ENCODE assay signal across 9 cellular contexts in genomic region chr2:106107509-106108131, GRCh38.
DNase-seq lines count a peak whose midpoint lies in the region; ATAC-seq and TF ChIP-seq lines count a peak whose summit lies in the region.
"Had no signal": no experiment of that assay in that cellular context is flagged by ENCODE, and none has a peak within 500 bp of the region (broad histone marks: within the 10 kb centered on the region; RNA-seq: fewer than 3 reads in every experiment).

No MANE protein-coding gene starts in this region.

- no peak overlapping the region for H3K4me3 Mint-ChIP-seq in activated CD4-positive, alpha-beta memory T cell treated with anti-CD3 and anti-CD28 coated beads for 36 hours
- no peak overlapping the region for H3K4me3 Mint-ChIP-seq in activated CD4-positive, alpha-beta memory T cell treated with anti-CD3 and anti-CD28 coated beads, Interleukin-2, amount 10 ng/mL, durations not matched to agents 7 days and 5 days
- no peak overlapping the region for H3K4me3 Mint-ChIP-seq in activated T-cell treated with anti-CD3 and anti-CD28 coated beads, Interleukin-2, amount 50 U/mL, for 24 hours
- H3K4me3 Mint-ChIP-seq in Calu3 (ENCODE audit: low read depth, unreplicated experiment): no peak overlapping the region
- H3K4me3 Mint-ChIP-seq: nephron had no signal

- peak; percentile 73 for DNase-seq in activated CD4-positive, alpha-beta memory T cell treated with anti-CD3 and anti-CD28 coated beads for 36 hours
- no peak for DNase-seq in activated CD4-positive, alpha-beta memory T cell treated with anti-CD3 and anti-CD28 coated beads, Interleukin-2, amount 10 ng/mL, durations not matched to agents 7 days and 5 days
- peak; percentile 58 for DNase-seq in activated T-cell treated with anti-CD3 and anti-CD28 coated beads, Interleukin-2, amount 50 U/mL, for 24 hours
- DNase-seq in stimulated activated CD4-positive, alpha-beta T cell treated with anti-CD3 and anti-CD28 coated beads, Interleukin-1b, Interleukin-23, amount 100 ng/mL, for 4 hours (ENCODE audit: low read depth in 2 of 2): peak; percentile 36 to 37
- DNase-seq in omental fat pad (ENCODE audit: low spot score) (no peak), mucosa of gallbladder (ENCODE audit: low spot score) (no peak), Calu3 (no peak)

- no peak for TF ChIP-seq CTCF in omental fat pad (IDR thresholded peaks at IDR 0.05)
- TF ChIP-seq CTCF in Calu3 (IDR thresholded peaks at IDR 0.05; ENCODE audit: unreplicated experiment): no peak

- ATAC-seq in HG02981 (IDR thresholded peaks at IDR 0.05; ENCODE audit: unreplicated experiment) (peak; percentile 79), omental fat pad (ENCODE audit: low FRiP score) (no peak)

- CTCF ChIA-PET in activated CD4-positive, alpha-beta memory T cell treated with anti-CD3 and anti-CD28 coated beads for 36 hours (lab: Charles Lee): interaction anchor here (0.7 to 1.7 kb wide), 5 partner anchors 9 to 445 kb away, joined by 3 to 5 read pairs (median 3); no protein-coding TSS in a partner anchor
- CTCF ChIA-PET in activated CD4-positive, alpha-beta memory T cell treated with anti-CD3 and anti-CD28 coated beads, Interleukin-2, amount 10 ng/mL, durations not matched to agents 7 days and 5 days (lab: Charles Lee): no interaction called here
- CTCF ChIA-PET in Calu3 (lab: Charles Lee): no interaction called here

- POLR2A ChIA-PET in activated CD4-positive, alpha-beta memory T cell treated with anti-CD3 and anti-CD28 coated beads for 36 hours (lab: Charles Lee): interaction anchor here (1.0 kb wide), 1 partner anchor 30 kb away, joined by 3 read pairs; no protein-coding TSS in a partner anchor
- POLR2A ChIA-PET in activated CD4-positive, alpha-beta memory T cell treated with anti-CD3 and anti-CD28 coated beads, Interleukin-2, amount 10 ng/mL, durations not matched to agents 7 days and 5 days (lab: Charles Lee): interaction anchor here (0.8 to 1.0 kb wide), 2 partner anchors 41 to 52 kb away, joined by 3 read pairs; no protein-coding TSS in a partner anchor

- peaks cover 15% of the 10 kb centered on the region for H3K4me1 Mint-ChIP-seq in activated CD4-positive, alpha-beta memory T cell treated with anti-CD3 and anti-CD28 coated beads for 36 hours (ENCODE audit: low read depth)
- peaks cover 6% of the 10 kb centered on the region for H3K4me1 Mint-ChIP-seq in activated CD4-positive, alpha-beta memory T cell treated with anti-CD3 and anti-CD28 coated beads, Interleukin-2, amount 10 ng/mL, durations not matched to agents 7 days and 5 days
- H3K4me1 Mint-ChIP-seq in activated T-cell treated with anti-CD3 and anti-CD28 coated beads, Interleukin-2, amount 50 U/mL, for 24 hours (ENCODE audit: low read depth): peaks cover 4% of the 10 kb centered on the region
- peaks cover 3% of the 10 kb centered on the region for H3K4me1 Mint-ChIP-seq in Calu3 (ENCODE audit: low read depth, unreplicated experiment)

- intact Hi-C loops in activated CD4-positive, alpha-beta memory T cell treated with anti-CD3 and anti-CD28 coated beads for 36 hours (cut with micrococcal nuclease): loop anchor here (2.0 to 10.0 kb wide), 5 partner anchors 35 to 367 kb away; no protein-coding TSS in a partner anchor
- intact Hi-C loops in Calu3 (cut with micrococcal nuclease; ENCODE audit: unreplicated experiment): loop anchor here (10.0 kb wide), 3 partner anchors 157 to 477 kb away; partner anchors contain the start of gene RGPD3

- no peaks in the 10 kb centered on the region for H3K9me3 Mint-ChIP-seq in activated CD4-positive, alpha-beta memory T cell treated with anti-CD3 and anti-CD28 coated beads for 36 hours
- H3K9me3 Mint-ChIP-seq in activated CD4-positive, alpha-beta memory T cell treated with anti-CD3 and anti-CD28 coated beads, Interleukin-2, amount 10 ng/mL, durations not matched to agents 7 days and 5 days: no peaks in the 10 kb centered on the region
- no peaks in the 10 kb centered on the region for H3K9me3 Mint-ChIP-seq in activated T-cell treated with anti-CD3 and anti-CD28 coated beads, Interleukin-2, amount 50 U/mL, for 24 hours
- no peaks in the 10 kb centered on the region for H3K9me3 Mint-ChIP-seq in Calu3 (ENCODE audit: low read depth, unreplicated experiment)
- H3K9me3 Mint-ChIP-seq: nephron had no signal

- no peaks in the 10 kb centered on the region for H3K27me3 Mint-ChIP-seq in activated CD4-positive, alpha-beta memory T cell treated with anti-CD3 and anti-CD28 coated beads for 36 hours
- no peaks in the 10 kb centered on the region for H3K27me3 Mint-ChIP-seq in activated CD4-positive, alpha-beta memory T cell treated with anti-CD3 and anti-CD28 coated beads, Interleukin-2, amount 10 ng/mL, durations not matched to agents 7 days and 5 days
- no peaks in the 10 kb centered on the region for H3K27me3 Mint-ChIP-seq in activated T-cell treated with anti-CD3 and anti-CD28 coated beads, Interleukin-2, amount 50 U/mL, for 24 hours
- no peaks in the 10 kb centered on the region for H3K27me3 Mint-ChIP-seq in Calu3 (ENCODE audit: unreplicated experiment)

- BruUV-seq in Calu3 (replicated peaks; lab: Mats Ljungman, UMichigan): no TSS peak

- peaks cover 6% of the 10 kb centered on the region for H3K36me3 Mint-ChIP-seq in activated CD4-positive, alpha-beta memory T cell treated with anti-CD3 and anti-CD28 coated beads for 36 hours
- H3K36me3 Mint-ChIP-seq in activated CD4-positive, alpha-beta memory T cell treated with anti-CD3 and anti-CD28 coated beads, Interleukin-2, amount 10 ng/mL, durations not matched to agents 7 days and 5 days (ENCODE audit: low read depth): peaks cover 33% of the 10 kb centered on the region
- H3K36me3 Mint-ChIP-seq in activated T-cell treated with anti-CD3 and anti-CD28 coated beads, Interleukin-2, amount 50 U/mL, for 24 hours (ENCODE audit: low read depth): peaks cover 29% of the 10 kb centered on the region
- H3K36me3 Mint-ChIP-seq in Calu3 (ENCODE audit: insufficient read depth, unreplicated experiment): peaks cover 7% of the 10 kb centered on the region

- H3K27ac Mint-ChIP-seq in activated CD4-positive, alpha-beta memory T cell treated with anti-CD3 and anti-CD28 coated beads for 36 hours: peak overlapping the region; percentile 38
- no peak overlapping the region for H3K27ac Mint-ChIP-seq in activated CD4-positive, alpha-beta memory T cell treated with anti-CD3 and anti-CD28 coated beads, Interleukin-2, amount 10 ng/mL, durations not matched to agents 7 days and 5 days
- H3K27ac Mint-ChIP-seq in activated T-cell treated with anti-CD3 and anti-CD28 coated beads, Interleukin-2, amount 50 U/mL, for 24 hours: peak overlapping the region; percentile 87
- H3K27ac Mint-ChIP-seq in Calu3 (ENCODE audit: unreplicated experiment): no peak overlapping the region
- H3K27ac Mint-ChIP-seq: nephron had no signal

Comparison
In these comparisons a context has a peak if more than half of its experiments do, and no peak if none do; other contexts are left out.
1. DNase-seq: peak in activated CD4-positive, alpha-beta memory T cell treated with anti-CD3 and anti-CD28 coated beads for 36 hours (single experiment), activated T-cell treated with anti-CD3 and anti-CD28 coated beads, Interleukin-2, amount 50 U/mL, for 24 hours (single experiment) and stimulated activated CD4-positive, alpha-beta T cell treated with anti-CD3 and anti-CD28 coated beads, Interleukin-1b, Interleukin-23, amount 100 ng/mL, for 4 hours (2 of 2); none in activated CD4-positive, alpha-beta memory T cell treated with anti-CD3 and anti-CD28 coated beads, Interleukin-2, amount 10 ng/mL, durations not matched to agents 7 days and 5 days (single experiment), omental fat pad (single experiment), mucosa of gallbladder (single experiment) and Calu3 (single experiment).
2. H3K27ac Mint-ChIP-seq: peak in activated CD4-positive, alpha-beta memory T cell treated with anti-CD3 and anti-CD28 coated beads for 36 hours (single experiment) and activated T-cell treated with anti-CD3 and anti-CD28 coated beads, Interleukin-2, amount 50 U/mL, for 24 hours (single experiment); none in activated CD4-positive, alpha-beta memory T cell treated with anti-CD3 and anti-CD28 coated beads, Interleukin-2, amount 10 ng/mL, durations not matched to agents 7 days and 5 days (single experiment) and Calu3 (single experiment).